In genomic region chr19:33458807-33459206, GRCh38 we compare ENCODE assay signal across 22 cellular contexts.
"Had no signal": no experiment of that assay in that cellular context is flagged by ENCODE, and none has a peak within 500 bp of the region (broad histone marks: within the 10 kb centered on the region; RNA-seq: fewer than 3 reads in every experiment).

No MANE protein-coding gene starts in this region.

- ATAC-seq: activated T-cell treated with anti-CD3 and anti-CD28 coated beads, Interleukin-2, amount 50 U/mL, for 4 hours; heart right ventricle; right cardiac atrium had no signal

- H3K27ac ChIP-seq: breast epithelium, epithelial cell of prostate, heart right ventricle, neutrophil, parathyroid adenoma, skin epidermis, thoracic aorta, upper lobe of left lung had no signal

- H3K9me3 ChIP-seq: breast epithelium, heart right ventricle, neutrophil, thoracic aorta, upper lobe of left lung had no signal

- H3K4me3 ChIP-seq: breast epithelium, heart right ventricle, skin epidermis, thoracic aorta, upper lobe of left lung had no signal

- H2AFZ ChIP-seq: parathyroid adenoma had no signal

- FAIRE-seq: keratinocyte had no signal

- H3K36me3 ChIP-seq: breast epithelium, neutrophil had no signal

- H3K9ac ChIP-seq: parathyroid adenoma had no signal

- DNase-seq: activated B cell treated with CpG ODN at 0.5 μM for 24 hours; activated CD4-positive, alpha-beta memory T cell treated with anti-CD3 and anti-CD28 coated beads for 36 hours; activated CD4-positive, alpha-beta T cell treated with anti-CD3 and anti-CD28 coated beads for 48 hours; activated naive CD4-positive, alpha-beta T cell treated with anti-CD3 and anti-CD28 coated beads for 36 hours; activated naive CD8-positive, alpha-beta T cell treated with anti-CD3 and anti-CD28 coated beads, Interleukin-2, amount 10 ng/mL, durations not matched to agents 7 days and 5 days; activated T-cell treated with anti-CD3 and anti-CD28 coated beads, Interleukin-2, amount 50 U/mL, for 4 hours; amniotic stem cell; cortex of kidney; heart right ventricle; mammary epithelial cell; midbrain; natural killer cell; right cardiac atrium; stimulated activated naive CD4-positive, alpha-beta T cell had no signal

- H3K27me3 ChIP-seq: breast epithelium, heart right ventricle, neutrophil, upper lobe of left lung had no signal

- H3K4me1 ChIP-seq: breast epithelium, heart right ventricle, parathyroid adenoma, upper lobe of left lung had no signal
